In genomic region chr10:125641398-125641797, GRCh38 we compare ENCODE assay signal across 23 cellular contexts. TPM values are rescaled to one million over a fixed set of nuclear protein-coding genes. Genes with fewer than 3 reads are reported as not detected.
"Had no signal": no experiment of that assay in that cellular context is flagged by ENCODE, and none has a peak within 500 bp of the region (broad histone marks: within the 10 kb centered on the region; RNA-seq: fewer than 3 reads in every experiment).

No MANE protein-coding gene starts in this region.

- H3K4me1 ChIP-seq: colonic mucosa, heart right ventricle, stomach, transverse colon had no signal

- H3K27ac ChIP-seq: colonic mucosa, heart right ventricle, skin epidermis, stomach, thoracic aorta, transverse colon had no signal

- ATAC-seq: heart right ventricle; left lobe of liver; mucosa of descending colon; natural killer cell; sciatic nerve; stimulated activated naive B cell treated with anti-CD40 and anti-IgM and Interleukin-4, amounts not matched to agents 10 μg/mL and 1 μg/mL and 100 μg/mL, for 72 hours had no signal

- H3K4me3 ChIP-seq: colonic mucosa, heart right ventricle, mucosa of descending colon, skin epidermis, stomach, thoracic aorta, transverse colon had no signal

- H3K9me3 ChIP-seq: colonic mucosa, mucosa of descending colon, stomach, thoracic aorta, transverse colon had no signal

- H3K36me3 ChIP-seq: colonic mucosa, heart right ventricle, stomach, thoracic aorta, transverse colon had no signal

- H3K27me3 ChIP-seq: colonic mucosa had no signal

- DNase-seq: colonic mucosa; dermis blood vessel endothelial cell; heart right ventricle; islet precursor cell; mucosa of descending colon; natural killer cell; posterior cingulate gyrus; stimulated activated CD4-positive, alpha-beta T cell treated with anti-CD3 and anti-CD28 coated beads, Interleukin-2, amount 100 ng/mL, for 24 hours; stimulated activated CD4-positive, alpha-beta T cell treated with anti-CD3 and anti-CD28 coated beads, Interleukin-4, amount 100 ng/mL, for 4 hours; stimulated activated naive B cell treated with anti-CD40 and anti-IgM and Interleukin-4, amounts not matched to agents 10 μg/mL and 1 μg/mL and 100 μg/mL, for 72 hours; stomach; substantia nigra; transverse colon had no signal

RNA-seq across cellular contexts. Expression of gene TEX36, which starts 41.6 kb away (rescaled TPM):
- total RNA-seq: colonic mucosa, dermis blood vessel endothelial cell, heart right ventricle, left lobe of liver, lower leg skin, mucosa of descending colon, natural killer cell, neural crest cell, osteocyte, pulmonary artery endothelial cell, sciatic nerve, stomach, thoracic aorta, transverse colon, urinary bladder had no signal
- polyA plus RNA-seq: esophagus, heart right ventricle, stomach, urinary bladder had no signal
